Comparison of ENCODE assay signal across 1 cellular context in genomic region chr20:2872304-2873009, GRCh38.
A peak's percentile ranks its signal among the peaks of the same experiment; 100 is the strongest.
TF ChIP-seq lines count a peak whose summit lies in the region.

No MANE protein-coding gene starts in this region.

TF ChIP-seq in HepG2, 621 proteins besides CTCF, POLR2A, EP300 and RAD21 (continued from another document and continues in another):
- TF ChIP-seq ZNF142 (CRISPR knock-in tag; IDR thresholded peaks at IDR 0.05) (no peak; the same call in 1 of the 2 replicates), ATF3 (CRISPR knock-in tag; IDR thresholded peaks at IDR 0.05) (no peak), ZNF710 (CRISPR knock-in tag; IDR thresholded peaks at IDR 0.05; ENCODE audit: borderline replicate concordance) (peak; percentile 61; the same call in 1 of the 2 replicates), HDAC1 (CRISPR knock-in tag; IDR thresholded peaks at IDR 0.05) (no peak), ZSCAN12 (CRISPR knock-in tag; IDR thresholded peaks at IDR 0.05) (no peak), TIGD3 (CRISPR knock-in tag; IDR thresholded peaks at IDR 0.05; ENCODE audit: borderline replicate concordance) (peak; percentile 80; the same call in 1 of the 2 replicates), NR1H2 (CRISPR knock-in tag; IDR thresholded peaks at IDR 0.05; ENCODE audit: borderline replicate concordance, low read depth) (0 out of 2 replicates have a peak, but pooled peaks have one; percentile 20), ZNF629 (CRISPR knock-in tag; conservative IDR thresholded peaks at IDR 0.05) (no peak), ZFYVE20 (CRISPR knock-in tag; IDR thresholded peaks at IDR 0.05; ENCODE audit: borderline replicate concordance, low read depth) (no peak), HIC2 (CRISPR knock-in tag; IDR thresholded peaks at IDR 0.05; ENCODE audit: low read depth) (peak; percentile 32; the same call in 1 of the 2 replicates), ZNF256 (CRISPR knock-in tag; conservative IDR thresholded peaks at IDR 0.05) (no peak; the same call in 1 of the 2 replicates), ZNF234 (CRISPR knock-in tag; conservative IDR thresholded peaks at IDR 0.05) (peak; percentile 17; the same call in 1 of the 2 replicates), SMARCE1 (IDR thresholded peaks at IDR 0.05; ENCODE audit: borderline replicate concordance) (no peak), SMC3 (IDR thresholded peaks at IDR 0.05; ENCODE audit: low read length) (no peak; the same call in 1 of the 2 replicates), ZNF800 (CRISPR knock-in tag; IDR thresholded peaks at IDR 0.05) (peak; percentile 97), ZNF644 (CRISPR knock-in tag; IDR thresholded peaks at IDR 0.05; ENCODE audit: low read depth) (no peak), ZNF883 (CRISPR knock-in tag; IDR thresholded peaks at IDR 0.05; ENCODE audit: not compliant biosample characterization) (peak; percentile 56), TRIM22 (IDR thresholded peaks at IDR 0.05) (no peak), SIN3B (IDR thresholded peaks at IDR 0.05; ENCODE audit: low read length) (no peak), ZBTB42 (CRISPR knock-in tag; IDR thresholded peaks at IDR 0.05) (peak; percentile 40), TMF1 (CRISPR knock-in tag; IDR thresholded peaks at IDR 0.05; ENCODE audit: low read depth) (peak; percentile 28), GZF1 (CRISPR knock-in tag; IDR thresholded peaks at IDR 0.05) (no peak; the same call in 1 of the 2 replicates), SP4 (CRISPR knock-in tag; IDR thresholded peaks at IDR 0.05) (no peak), ZNF276 (CRISPR knock-in tag; IDR thresholded peaks at IDR 0.05; ENCODE audit: low read depth) (peak; percentile 93; the same call in 1 of the 2 replicates), ZMYM3 (CRISPR knock-in tag; IDR thresholded peaks at IDR 0.05) (no peak), FIP1L1 (IDR thresholded peaks at IDR 0.05; ENCODE audit: borderline replicate concordance, insufficient read depth, low read depth, low read length) (no peak; the same call in 1 of the 2 replicates), PBX3 (CRISPR knock-in tag; IDR thresholded peaks at IDR 0.05; ENCODE audit: borderline replicate concordance) (no peak), ZNF713 (CRISPR knock-in tag; IDR thresholded peaks at IDR 0.05) (no peak), YEATS4 (CRISPR knock-in tag; IDR thresholded peaks at IDR 0.05; ENCODE audit: borderline replicate concordance) (0 out of 2 replicates have a peak, but pooled peaks have one; percentile 55), FOXO1 (CRISPR knock-in tag; IDR thresholded peaks at IDR 0.05) (peak; percentile 68), CCDC6 (CRISPR knock-in tag; IDR thresholded peaks at IDR 0.05) (peak; percentile 89), ZNF281 (CRISPR knock-in tag; IDR thresholded peaks at IDR 0.05; ENCODE audit: borderline replicate concordance) (peak; percentile 89), ZGPAT (CRISPR knock-in tag; IDR thresholded peaks at IDR 0.05) (no peak; the same call in 1 of the 2 replicates)
